Comparison of ENCODE assay signal across 22 cellular contexts in genomic region chr5:120644516-120644915, GRCh38.
"Had no signal": no experiment of that assay in that cellular context is flagged by ENCODE, and none has a peak within 500 bp of the region (broad histone marks: within the 10 kb centered on the region; RNA-seq: fewer than 3 reads in every experiment).

No MANE protein-coding gene starts in this region.

- H3K4me3 ChIP-seq: cardiac muscle cell, neural progenitor cell, smooth muscle cell, stomach, transverse colon, uterus had no signal

- H3K27ac ChIP-seq: cardiac muscle cell, foreskin keratinocyte, neural progenitor cell, stomach, transverse colon, uterus, WERI-Rb-1 had no signal

- H3K27me3 ChIP-seq: cardiac muscle cell, foreskin keratinocyte, neural progenitor cell, stomach, transverse colon, uterus had no signal

- H3K9me3 ChIP-seq: stomach, transverse colon, uterus had no signal

- DNase-seq: activated CD4-positive, CD25-positive, alpha-beta regulatory T cell treated with anti-CD3 and anti-CD28 coated beads, Interleukin-2, amount 50 U/mL, for 72 hours; activated naive CD4-positive, alpha-beta T cell; activated naive CD8-positive, alpha-beta T cell treated with anti-CD3 and anti-CD28 coated beads for 36 hours; activated T-cell treated with anti-CD3 and anti-CD28 coated beads, Interleukin-2, amount 50 U/mL, for 4 hours; amygdala; dermis blood vessel endothelial cell; effector memory CD4-positive, alpha-beta T cell; foreskin keratinocyte; kidney; naive thymus-derived CD8-positive, alpha-beta T cell; stimulated activated CD4-positive, alpha-beta T cell treated with anti-CD3 and anti-CD28 coated beads, Interleukin-15, amount 100 ng/mL, for 24 hours; stomach; T-helper 1 cell; transverse colon; uterus; WERI-Rb-1 had no signal

- ATAC-seq: activated T-cell treated with anti-CD3 and anti-CD28 coated beads, Interleukin-2, amount 50 U/mL, for 4 hours; esophagus mucosa; foreskin keratinocyte; naive thymus-derived CD8-positive, alpha-beta T cell; sciatic nerve; stimulated activated memory B cell treated with anti-CD40 and anti-IgM and Interleukin-4, amounts not matched to agents 10 μg/mL and 1 μg/mL and 100 μg/mL, for 72 hours had no signal

- H3K36me3 ChIP-seq: cardiac muscle cell, neural progenitor cell, stomach, transverse colon, uterus, WERI-Rb-1 had no signal

- H3K4me1 ChIP-seq: foreskin keratinocyte, neural progenitor cell, stomach, transverse colon, uterus had no signal

- H3K9ac ChIP-seq: neural progenitor cell had no signal
